In genomic region chr11:107741044-107741823, GRCh38 we compare ENCODE assay signal across 8 cellular contexts. TPM values are rescaled to one million over a fixed set of nuclear protein-coding genes. Genes with fewer than 3 reads are reported as not detected.
DNase-seq lines count a peak whose midpoint lies in the region; ATAC-seq lines count a peak whose summit lies in the region.

No MANE protein-coding gene starts in this region.

- H3K4me1 Mint-ChIP-seq in activated T-cell treated with anti-CD3 and anti-CD28 coated beads, Interleukin-2, amount 50 U/mL, for 4 hours (ENCODE audit: low read depth), result no peaks in the 10 kb centered on the region
- no peaks in the 10 kb centered on the region for H3K4me1 Mint-ChIP-seq in activated CD4-positive, alpha-beta memory T cell treated with anti-CD3 and anti-CD28 coated beads, Interleukin-2, amount 10 ng/mL, durations not matched to agents 7 days and 5 days

- peaks cover 39% of the 10 kb centered on the region for H3K27me3 Mint-ChIP-seq in activated T-cell treated with anti-CD3 and anti-CD28 coated beads, Interleukin-2, amount 50 U/mL, for 4 hours (ENCODE audit: low read depth)
- H3K27me3 Mint-ChIP-seq in activated CD4-positive, alpha-beta memory T cell treated with anti-CD3 and anti-CD28 coated beads, Interleukin-2, amount 10 ng/mL, durations not matched to agents 7 days and 5 days, result peaks cover 35% of the 10 kb centered on the region

- H3K27ac Mint-ChIP-seq in activated CD4-positive, alpha-beta memory T cell treated with anti-CD3 and anti-CD28 coated beads, Interleukin-2, amount 10 ng/mL, durations not matched to agents 7 days and 5 days, result no peak overlapping the region

- H3K9me3 Mint-ChIP-seq in activated T-cell treated with anti-CD3 and anti-CD28 coated beads, Interleukin-2, amount 50 U/mL, for 4 hours, result peaks cover 7% of the 10 kb centered on the region
- no peaks in the 10 kb centered on the region for H3K9me3 Mint-ChIP-seq in activated CD4-positive, alpha-beta memory T cell treated with anti-CD3 and anti-CD28 coated beads, Interleukin-2, amount 10 ng/mL, durations not matched to agents 7 days and 5 days

- CTCF ChIA-PET in activated CD4-positive, alpha-beta memory T cell treated with anti-CD3 and anti-CD28 coated beads, Interleukin-2, amount 10 ng/mL, durations not matched to agents 7 days and 5 days (lab: Charles Lee), result interaction anchor here (0.5 to 4.5 kb wide), 14 partner anchors 8 to 188 kb away, joined by 3 to 30 read pairs (median 4); no protein-coding TSS in a partner anchor

- ATAC-seq in activated T-cell treated with anti-CD3 and anti-CD28 coated beads, Interleukin-2, amount 50 U/mL, for 4 hours, result peak; percentile 32 to 40
- ATAC-seq in GM21447 (IDR thresholded peaks at IDR 0.05; ENCODE audit: unreplicated experiment) (peak; percentile 85), HG03097 (IDR thresholded peaks at IDR 0.05; ENCODE audit: low FRiP score, unreplicated experiment) (no peak)

- no peak for DNase-seq in activated T-cell treated with anti-CD3 and anti-CD28 coated beads, Interleukin-2, amount 50 U/mL, for 4 hours
- DNase-seq in activated T-cell treated with anti-CD3 and anti-CD28 coated beads, Interleukin-2, amount 50 U/mL, for 1 hour, result no peak
- DNase-seq in HT1080 (ENCODE audit: low read depth), result peak; percentile 37
- DNase-seq in activated CD4-positive, alpha-beta memory T cell treated with anti-CD3 and anti-CD28 coated beads, Interleukin-2, amount 10 ng/mL, durations not matched to agents 7 days and 5 days, result peak; percentile 22
- peak; percentile 47 for DNase-seq in kidney tubule cell (ENCODE audit: low spot score)
- no peak for DNase-seq in HuH-7.5 (ENCODE audit: low spot score)

- no peak overlapping the region for H3K4me3 Mint-ChIP-seq in activated T-cell treated with anti-CD3 and anti-CD28 coated beads, Interleukin-2, amount 50 U/mL, for 4 hours
- no peak overlapping the region for H3K4me3 Mint-ChIP-seq in activated CD4-positive, alpha-beta memory T cell treated with anti-CD3 and anti-CD28 coated beads, Interleukin-2, amount 10 ng/mL, durations not matched to agents 7 days and 5 days

- H3K36me3 Mint-ChIP-seq in activated T-cell treated with anti-CD3 and anti-CD28 coated beads, Interleukin-2, amount 50 U/mL, for 4 hours (ENCODE audit: insufficient read depth), result no peaks in the 10 kb centered on the region
- no peaks in the 10 kb centered on the region for H3K36me3 Mint-ChIP-seq in activated CD4-positive, alpha-beta memory T cell treated with anti-CD3 and anti-CD28 coated beads, Interleukin-2, amount 10 ng/mL, durations not matched to agents 7 days and 5 days (ENCODE audit: low read depth)

- POLR2A ChIA-PET in activated CD4-positive, alpha-beta memory T cell treated with anti-CD3 and anti-CD28 coated beads, Interleukin-2, amount 10 ng/mL, durations not matched to agents 7 days and 5 days (lab: Charles Lee), result no interaction called here

RNA-seq across cellular contexts. Expression of gene SLN, which starts 29.4 kb away (rescaled TPM):
- not detected for total RNA-seq in activated T-cell treated with anti-CD3 and anti-CD28 coated beads, Interleukin-2, amount 50 U/mL, for 4 hours
- total RNA-seq in HT1080 (2014; rRNA removed; shearing (Covaris generic)), result 0.17 TPM in 1 of 2 replicates, not detected in the other
- polyA plus RNA-seq in HT1080 (2015; cell fraction: cytosol; rRNA removed), result 0.74 TPM in 1 of 2 replicates, not detected in the other
- not detected in 2 replicates for polyA plus RNA-seq in HT1080 (2015; cell fraction: nucleus; rRNA removed)
- total RNA-seq in activated CD4-positive, alpha-beta memory T cell treated with anti-CD3 and anti-CD28 coated beads, Interleukin-2, amount 10 ng/mL, durations not matched to agents 7 days and 5 days, result not detected

Comparison
In these comparisons a context has a peak if more than half of its experiments do, and no peak if none do; other contexts are left out.
1. DNase-seq: peak in HT1080 (single experiment), activated CD4-positive, alpha-beta memory T cell treated with anti-CD3 and anti-CD28 coated beads, Interleukin-2, amount 10 ng/mL, durations not matched to agents 7 days and 5 days (single experiment) and kidney tubule cell (single experiment); none in activated T-cell treated with anti-CD3 and anti-CD28 coated beads, Interleukin-2, amount 50 U/mL, for 4 hours (single experiment), activated T-cell treated with anti-CD3 and anti-CD28 coated beads, Interleukin-2, amount 50 U/mL, for 1 hour (single experiment) and HuH-7.5 (single experiment).